ENCODE assay signal across 21 cellular contexts in the genomic region with DNA sequence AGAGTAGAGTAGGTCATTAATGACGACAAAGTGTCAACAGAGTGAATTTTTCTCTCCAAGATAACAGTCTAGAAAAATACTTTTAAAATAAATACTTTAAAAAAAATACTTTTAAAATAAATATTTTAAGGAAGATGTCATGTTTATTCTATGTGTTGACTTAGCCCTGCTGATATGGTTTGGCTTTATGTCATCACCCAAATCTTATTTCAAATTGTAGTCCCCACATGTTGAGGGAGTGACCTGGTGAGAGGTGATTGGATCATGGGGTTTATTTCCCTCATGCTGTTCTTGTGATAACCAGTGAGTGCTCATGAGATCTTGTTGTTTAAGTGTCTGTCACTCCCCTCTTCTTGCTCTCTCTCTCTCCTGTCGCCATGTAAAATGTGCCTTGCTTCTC.
"Had no signal": no experiment of that assay in that cellular context is flagged by ENCODE, and none has a peak within 500 bp of the region (broad histone marks: within the 10 kb centered on the region; RNA-seq: fewer than 3 reads in every experiment).

No MANE protein-coding gene starts in this region.

- DNase-seq: effector CD8-positive, alpha-beta T cell; effector memory CD8-positive, alpha-beta T cell; endodermal cell; erythroblast; esophagus squamous epithelium; foreskin keratinocyte; heart left ventricle; hypothalamus; immature natural killer cell; left cardiac atrium; left lung; left ventricle myocardium superior; lower lobe of right lung; mesenchymal stem cell; midbrain; naive thymus-derived CD4-positive, alpha-beta T cell; natural killer cell had no signal

- H3K27ac ChIP-seq: coronary artery, epithelial cell of prostate, esophagus squamous epithelium, foreskin keratinocyte, gastroesophageal sphincter, heart left ventricle, hepatocyte, left lung, lower lobe of right lung had no signal

- H3K27me3 ChIP-seq: esophagus squamous epithelium, foreskin keratinocyte, gastroesophageal sphincter, heart left ventricle, hepatocyte, left lung had no signal

- H3K36me3 ChIP-seq: esophagus squamous epithelium, gastroesophageal sphincter, heart left ventricle, left lung, lower lobe of right lung had no signal

- H3K4me3 ChIP-seq: coronary artery, esophagus squamous epithelium, gastroesophageal sphincter, heart left ventricle, hepatocyte, left lung, lower lobe of right lung had no signal
